8 cellular contexts compared by ENCODE assay signal in genomic region chr16:56950881-56951771, GRCh38. TPM values are rescaled to one million over a fixed set of nuclear protein-coding genes. Genes with fewer than 3 reads are reported as not detected.
DNase-seq lines count a peak whose midpoint lies in the region; ATAC-seq and TF ChIP-seq lines count a peak whose summit lies in the region.

No MANE protein-coding gene starts in this region.

- H3K27ac ChIP-seq in cardiac muscle cell (no peak overlapping the region), spleen (peak overlapping the region in 5 of 8 donors; percentile 20 to 69 (median 36))

- ATAC-seq in GM18517 (IDR thresholded peaks at IDR 0.05; ENCODE audit: unreplicated experiment) (peak; percentile 58), HG03103 (IDR thresholded peaks at IDR 0.05; ENCODE audit: low read depth, unreplicated experiment) (peak; percentile 62)

- H3K4me1 ChIP-seq in cardiac muscle cell (ENCODE audit: low read depth) (no peaks in the 10 kb centered on the region), spleen (peaks cover 0 to 35% (median 23%) of the 10 kb centered on the region in 6 donors)

- H3K36me3 ChIP-seq in BJ (ENCODE audit: control insufficient read depth, insufficient read depth, low read length) (no peaks in the 10 kb centered on the region), cardiac muscle cell (no peaks in the 10 kb centered on the region), spleen (peaks cover 0 to 32% (median 7%) of the 10 kb centered on the region in 6 donors)

- POLR2A ChIA-PET in BJ (lab: Charles Lee): interaction anchor here (0.7 kb wide), 1 partner anchor 97 kb away, joined by 4 read pairs; no protein-coding TSS in a partner anchor

- DNase-seq in BJ (ENCODE audit: low read depth) (no peak), OCI-M1 (lab: John Stamatoyannopoulos, UW) (peak; percentile 58), cardiac muscle cell (ENCODE audit: low read depth in 1 of 2, low spot score in 1 of 2) (peak; percentile 70 to 75), spleen (peak; percentile 85), NCI-H2081 treated with DMSO at 0.1 percent for 48 hours (lab: John Stamatoyannopoulos, UW) (no peak)
- peak; percentile 36 for DNase-seq in activated T-helper 9 cell treated with anti-CD3 and anti-CD28 coated beads, Interleukin-2, amount 50 U/mL, for 16 hours (ENCODE audit: low read depth)

- TF ChIP-seq CTCF in BJ (IDR thresholded peaks at IDR 0.05; ENCODE audit: insufficient read depth, low read depth, low read length) (peak; percentile 86), cardiac muscle cell (IDR thresholded peaks at IDR 0.05; ENCODE audit: low read depth, low read length) (peak; percentile 76), spleen (IDR thresholded peaks at IDR 0.05 in 8 of 11, conservative IDR thresholded peaks at IDR 0.05 in 3 of 11) (peak in 9 of 11 experiments; percentile 18 to 62 (median 56))

- H3K27me3 ChIP-seq in BJ (ENCODE audit: control insufficient read depth, insufficient read depth, low read length): no peaks in the 10 kb centered on the region
- H3K27me3 ChIP-seq in cardiac muscle cell: no peaks in the 10 kb centered on the region
- H3K27me3 ChIP-seq in spleen (replicated peaks in 1 of 7): no peaks in the 10 kb centered on the region

- intact Hi-C loops in spleen (cut with DNase I; ENCODE audit: low total_unique reads): no loop called here

- H3K9me3 ChIP-seq in cardiac muscle cell (ENCODE audit: low read depth) (no peaks in the 10 kb centered on the region), spleen (no peaks in the 10 kb centered on the region)

- H3K4me3 ChIP-seq in BJ (ENCODE audit: low read depth, low read length): no peak overlapping the region
- H3K4me3 ChIP-seq in cardiac muscle cell: no peak overlapping the region
- H3K4me3 ChIP-seq in spleen: no peak overlapping the region

- TF ChIP-seq POLR2A in spleen (IDR thresholded peaks at IDR 0.05): no peak

- CTCF ChIA-PET in BJ (lab: Yijun Ruan, JAX): interaction anchor here (0.6 to 6.5 kb wide), 16 partner anchors 10 to 157 kb away, joined by 3 to 83 read pairs (median 4); partner anchors contain the start of genes CETP, NLRC5 and SLC12A3

- 51 to 64% (median 59%) methylated on average over 15 of the region's 15 CpGs for WGBS in spleen, 5 donors

RNA-seq across cellular contexts. Expression of gene CETP, which starts 10.6 kb away (rescaled TPM):
- polyA plus RNA-seq in BJ (2011; rRNA removed): 0.04 and 0.07 TPM in 2 replicates
- polyA minus RNA-seq in BJ (2011; rRNA and poly(A)+ RNA removed): not detected in 2 replicates
- total RNA-seq in cardiac muscle cell: 0.27 TPM in 1 of 2 replicates, not detected in the other
- 0.49 TPM in 1 of 2 replicates, not detected in the other for polyA plus RNA-seq in cardiac muscle cell
- total RNA-seq in spleen: 10 to 100 TPM; 15.4 to 73.8 (median 34.5) TPM
- polyA plus RNA-seq in spleen: 10 to 100 TPM in 1 of 3 donors, 1 to 10 TPM in 2; 7.6 to 13.8 (median 9.8) TPM

RNA-seq across cellular contexts. Expression of gene HERPUD1, which starts 19.2 kb away (rescaled TPM):
- 306 and 363 TPM in 2 replicates for polyA plus RNA-seq in BJ (2011; rRNA removed)
- 217 and 356 TPM in 2 replicates for polyA minus RNA-seq in BJ (2011; rRNA and poly(A)+ RNA removed)
- 40.5 and 109 TPM in 2 replicates for total RNA-seq in cardiac muscle cell
- polyA plus RNA-seq in cardiac muscle cell: 78.9 and 116 TPM in 2 replicates
- 100 to 1,000 TPM; 162 to 370 (median 205) TPM for total RNA-seq in spleen
- 100 to 1,000 TPM in 1 of 3 donors, 10 to 100 TPM in 2; 84.1 to 105 (median 92.5) TPM for polyA plus RNA-seq in spleen

RNA-seq across cellular contexts. Expression of gene NLRC5, which starts 38.2 kb away (rescaled TPM):
- polyA plus RNA-seq in BJ (2011; rRNA removed): 15.4 and 19.2 TPM in 2 replicates
- 32.7 and 40.9 TPM in 2 replicates for polyA minus RNA-seq in BJ (2011; rRNA and poly(A)+ RNA removed)
- total RNA-seq in cardiac muscle cell: 0.18 TPM in 1 of 2 replicates, not detected in the other
- polyA plus RNA-seq in cardiac muscle cell: not detected in 2 replicates
- total RNA-seq in spleen: 100 to 1,000 TPM; 206 to 401 (median 237) TPM
- 100 to 1,000 TPM in 2 of 3 donors, 10 to 100 TPM in 1; 52.0 to 175 (median 161) TPM for polyA plus RNA-seq in spleen

Comparison
In these comparisons a context has a peak if more than half of its experiments do, and no peak if none do; other contexts are left out.
1. DNase-seq: peak in OCI-M1 (single experiment), activated T-helper 9 cell treated with anti-CD3 and anti-CD28 coated beads, Interleukin-2, amount 50 U/mL, for 16 hours (single experiment), cardiac muscle cell (2 of 2) and spleen (single experiment); none in BJ (single experiment) and NCI-H2081 treated with DMSO at 0.1 percent for 48 hours (single experiment).
2. RNA of gene NLRC5, which starts 38.2 kb away (polyA plus RNA-seq): 52.0 to 175 TPM in spleen and 15.4 to 19.2 TPM in BJ; not detected in cardiac muscle cell; every median in the first group is over 10 times any median in the second.
3. Peak in every context shown above with its lines, with median percentiles within 50 percentile points of each other: CTCF ChIP-seq.